In genomic region chr12:25404955-25405354, GRCh38 we compare ENCODE assay signal across 15 cellular contexts.
A peak's percentile ranks its signal among the peaks of the same experiment; 100 is the strongest.
DNase-seq lines count a peak whose midpoint lies in the region; ATAC-seq and TF ChIP-seq lines count a peak whose summit lies in the region.
"Had no signal": no experiment of that assay in that cellular context is flagged by ENCODE, and none has a peak within 500 bp of the region (broad histone marks: within the 10 kb centered on the region; RNA-seq: fewer than 3 reads in every experiment).

No MANE protein-coding gene starts in this region.

- WGBS in stomach, 5 donors, result 37 to 63% (median 58%) methylated on average over 5 of the region's 5 CpGs

- H3K36me3 ChIP-seq in stomach, result no peaks in the 10 kb centered on the region

- no peak overlapping the region for H3K27ac ChIP-seq in stomach

- TF ChIP-seq POLR2A in stomach (IDR thresholded peaks at IDR 0.05), result no peak

- 0 out of 2 replicates have a peak, but pooled peaks have one; percentile 13 for TF ChIP-seq CTCF in LNCaP clone FGC (IDR thresholded peaks at IDR 0.05; ENCODE audit: control insufficient read depth, extremely low read depth, insufficient read depth)
- TF ChIP-seq CTCF in stomach (IDR thresholded peaks at IDR 0.05), result no peak

- H3K4me1 ChIP-seq in stomach, result no peaks in the 10 kb centered on the region

- no peaks in the 10 kb centered on the region for H3K9me3 ChIP-seq in stomach

- TF ChIP-seq EP300 in stomach (IDR thresholded peaks at IDR 0.05), result no peak

- peak; percentile 34 for DNase-seq in ELF-1 (ENCODE audit: low read depth, low spot score)
- DNase-seq in LNCaP clone FGC (ENCODE audit: low read depth), result peak; percentile 54
- peak; percentile 63 for DNase-seq in islet precursor cell
- DNase-seq in stomach, result peak; percentile 39
- DNase-seq in NCI-H1694 treated with DMSO at 0.1 percent for 48 hours (lab: John Stamatoyannopoulos, UW), result no peak
- DNase-seq in stimulated activated CD4-positive, alpha-beta T cell treated with anti-CD3 and anti-CD28 coated beads, Interleukin-4, amount 100 ng/mL, for 4 hours, result no peak
- DNase-seq: CD4-positive, alpha-beta T cell; DMS79 treated with DMSO at 0.1 percent for 48 hours; IMR-90; Kasumi-1; NCI-H1105; NCI-H187 treated with DMSO at 0.1 percent for 48 hours; NCI-H69 had no signal

- intact Hi-C loops in stomach (cut with DNase I; ENCODE audit: low total_unique reads), result no loop called here

- no peak for ATAC-seq in GM21825 (IDR thresholded peaks at IDR 0.05; ENCODE audit: unreplicated experiment)
- ATAC-seq: GM12878 had no signal

- H3K4me3 ChIP-seq in LNCaP clone FGC (ENCODE audit: low read depth, low read length) (peak overlapping the region; percentile 30), stomach (no peak overlapping the region)
- H3K4me3 ChIP-seq: GM12878 had no signal

- no peaks in the 10 kb centered on the region for H3K27me3 ChIP-seq in stomach

Comparison
In these comparisons a context has a peak if more than half of its experiments do, and no peak if none do; other contexts are left out.
1. DNase-seq: peak in ELF-1 (single experiment), LNCaP clone FGC (single experiment), islet precursor cell (single experiment) and stomach (single experiment); none in NCI-H1694 treated with DMSO at 0.1 percent for 48 hours (single experiment) and stimulated activated CD4-positive, alpha-beta T cell treated with anti-CD3 and anti-CD28 coated beads, Interleukin-4, amount 100 ng/mL, for 4 hours (0 of 2).